8 cellular contexts compared by ENCODE assay signal in genomic region chr4:98260047-98260578, GRCh38. TPM values are rescaled to one million over a fixed set of nuclear protein-coding genes. Genes with fewer than 3 reads are reported as not detected.
DNase-seq lines count a peak whose midpoint lies in the region; ATAC-seq and TF ChIP-seq lines count a peak whose summit lies in the region.

No MANE protein-coding gene starts in this region.

- TF ChIP-seq POLR2A in IMR-90 (IDR thresholded peaks at IDR 0.05; ENCODE audit: low read depth, low read length): no peak

- intact Hi-C loops in IMR-90 (cut with micrococcal nuclease): loop anchor here (2.0 to 10.0 kb wide), 4 partner anchors 122 to 669 kb away; partner anchors contain the start of gene EIF4E

- peak overlapping the region; percentile 98 for H2AFZ ChIP-seq in IMR-90 (replicated peaks; ENCODE audit: low read length, poor library complexity)

- H4K91ac ChIP-seq in IMR-90 (ENCODE audit: insufficient read depth, low read depth, low read length): peak overlapping the region; percentile 95

- peak overlapping the region; percentile 81 for H3K4me2 ChIP-seq in IMR-90 (ENCODE audit: low read depth, low read length)

- peak overlapping the region; percentile 93 to 94 for H3K4me3 Mint-ChIP-seq in effector memory CD8-positive, alpha-beta T cell
- peak overlapping the region; percentile 93 for H3K4me3 Mint-ChIP-seq in stimulated activated naive CD8-positive, alpha-beta T cell treated with anti-CD3 and anti-CD28 coated beads, Interleukin-15, Interleukin-2, amounts not matched to agents 100 ng/mL and 50 ng/mL, for 24 hours

- H3K14ac ChIP-seq in IMR-90 (replicated peaks; ENCODE audit: low read depth, low read length): peak overlapping the region; percentile 99

- peak overlapping the region; percentile 86 for H2AK5ac ChIP-seq in IMR-90 (ENCODE audit: low read depth, low read length)

- DNase-seq in GM03348 (ENCODE audit: low spot score): peak; percentile 59
- DNase-seq in IMR-90: peak; percentile 10
- peak; percentile 78 for DNase-seq in UCSD-AML1 (lab: John Stamatoyannopoulos, UW; ENCODE audit: unreplicated experiment)
- DNase-seq in effector memory CD8-positive, alpha-beta T cell: peak in 2 of 3 experiments; percentile 1 to 12
- no peak for DNase-seq in NCI-H1436 (lab: John Stamatoyannopoulos, UW)

- H3K9me3 ChIP-seq in IMR-90 (ENCODE audit: control insufficient read depth, insufficient read depth, low read length) (no peaks in the 10 kb centered on the region), mesodermal cell (ENCODE audit: control insufficient read depth, low read length) (no peaks in the 10 kb centered on the region)

- peaks cover 0 to 4% of the 10 kb centered on the region in 2 donors for H3K27me3 Mint-ChIP-seq in effector memory CD8-positive, alpha-beta T cell
- H3K27me3 Mint-ChIP-seq in stimulated activated naive CD8-positive, alpha-beta T cell treated with anti-CD3 and anti-CD28 coated beads, Interleukin-15, Interleukin-2, amounts not matched to agents 100 ng/mL and 50 ng/mL, for 24 hours: no peaks in the 10 kb centered on the region

- dilution Hi-C loops in IMR-90 (cut with HindIII; ENCODE audit: low sequenced_read_pairs, unreplicated experiment): no loop called here

- peak overlapping the region; percentile 95 for H3K4ac ChIP-seq in IMR-90 (ENCODE audit: low read depth, low read length)

- peak overlapping the region; percentile 86 to 91 for H4K8ac ChIP-seq in IMR-90 (ENCODE audit: low read depth in 2 of 2, low read length in 2 of 2)

- H3K4me1 ChIP-seq in IMR-90 (ENCODE audit: control insufficient read depth, insufficient read depth, low read length): peaks cover 4% of the 10 kb centered on the region
- peaks cover 4% of the 10 kb centered on the region for H3K4me1 ChIP-seq in mesodermal cell (ENCODE audit: control insufficient read depth, insufficient read depth, low read length, poor library complexity, severe bottlenecking)

- peak overlapping the region; percentile 99 for H3K23ac ChIP-seq in IMR-90 (ENCODE audit: low read depth, low read length)

- in situ Hi-C loops in IMR-90 (cut with MboI; ENCODE audit: low sequenced_read_pairs): loop anchor here (25.0 kb wide), 1 partner anchor 402 kb away; the partner anchor contains the start of gene TSPAN5

- H3K9ac ChIP-seq in IMR-90 (ENCODE audit: low read depth, low read length): peak overlapping the region; percentile 75

- peak overlapping the region; percentile 55 for H2BK120ac ChIP-seq in IMR-90 (ENCODE audit: low read depth, low read length)

- H3K27ac ChIP-seq in IMR-90 (ENCODE audit: insufficient read depth, low read length): peak overlapping the region; percentile 82
- H3K27ac ChIP-seq in mesodermal cell (ENCODE audit: low read depth, low read length, severe bottlenecking): peak overlapping the region; percentile 96

- H3K27me3 ChIP-seq in IMR-90 (ENCODE audit: control insufficient read depth, insufficient read depth, low read length): no peaks in the 10 kb centered on the region

- no TSS peak for BruUV-seq in IMR-90 (replicated peaks; lab: Mats Ljungman, UMichigan)

- ATAC-seq in GM21723 (IDR thresholded peaks at IDR 0.05; ENCODE audit: unreplicated experiment) (peak; percentile 28), IMR-90 (ENCODE audit: low read depth) (peak; percentile 4)
- ATAC-seq in effector memory CD8-positive, alpha-beta T cell (replicated peaks): peak; percentile 0

- no peak overlapping the region for H2BK15ac ChIP-seq in IMR-90 (ENCODE audit: low read depth, low read length)

- H3K4me3 ChIP-seq in IMR-90 (ENCODE audit: insufficient read depth, low read depth, low read length) (peak overlapping the region; percentile 51), mesodermal cell (ENCODE audit: extremely low read depth, insufficient read depth, low read length, poor library complexity, severe bottlenecking) (peak overlapping the region; percentile 76)

- H3K36me3 ChIP-seq in IMR-90 (ENCODE audit: control insufficient read depth, insufficient read depth, low read length) (no peaks in the 10 kb centered on the region), mesodermal cell (ENCODE audit: control insufficient read depth, insufficient read depth, low read length) (no peaks in the 10 kb centered on the region)

- CTCF ChIA-PET in IMR-90 (lab: Yijun Ruan, JAX): no interaction called here

- H4K5ac ChIP-seq in IMR-90 (ENCODE audit: low read depth, low read length): peak overlapping the region; percentile 37

- POLR2A ChIA-PET in IMR-90 (lab: Charles Lee; ENCODE audit: unreplicated experiment): no interaction called here

- TF ChIP-seq RAD21 in IMR-90 (IDR thresholded peaks at IDR 0.05; ENCODE audit: low read length): no peak

- peaks cover 4% of the 10 kb centered on the region for H4K20me1 ChIP-seq in IMR-90 (ENCODE audit: insufficient read depth, low read length)

- H2BK20ac ChIP-seq in IMR-90 (ENCODE audit: low read depth, low read length): no peak overlapping the region

- peaks cover 31 to 40% of the 10 kb centered on the region in 2 donors for H3K4me1 Mint-ChIP-seq in effector memory CD8-positive, alpha-beta T cell (ENCODE audit: low read depth in 2 of 2)
- H3K4me1 Mint-ChIP-seq in stimulated activated naive CD8-positive, alpha-beta T cell treated with anti-CD3 and anti-CD28 coated beads, Interleukin-15, Interleukin-2, amounts not matched to agents 100 ng/mL and 50 ng/mL, for 24 hours (ENCODE audit: low read depth): peaks cover 48% of the 10 kb centered on the region

- H2AK9ac ChIP-seq in IMR-90 (replicated peaks; ENCODE audit: low read depth, low read length, poor library complexity): peak overlapping the region; percentile 94

- H3K79me1 ChIP-seq in IMR-90 (ENCODE audit: low read depth in 1 of 2, low read length in 2 of 2): peaks cover 5 to 36% of the 10 kb centered on the region in 2 experiments; a peak in 3 of 4 replicates

- H2BK5ac ChIP-seq in IMR-90 (ENCODE audit: low read depth, low read length, poor library complexity, severe bottlenecking): peak overlapping the region; percentile 78

- H3K27ac Mint-ChIP-seq in effector memory CD8-positive, alpha-beta T cell: peak overlapping the region; percentile 93 to 94
- H3K27ac Mint-ChIP-seq in stimulated activated naive CD8-positive, alpha-beta T cell treated with anti-CD3 and anti-CD28 coated beads, Interleukin-15, Interleukin-2, amounts not matched to agents 100 ng/mL and 50 ng/mL, for 24 hours: peak overlapping the region; percentile 97

- 0% methylated on average over 4 of the region's 24 CpGs; no CpG with 5 or more reads in 1 of the 2 experiments for WGBS in IMR-90 (ENCODE audit: extremely low coverage in 2 of 2, insufficient read length in 1 of 2), 2 experiments
- WGBS in mesodermal cell (ENCODE audit: insufficient coverage in 2 of 2), 2 experiments: 2 to 8% methylated on average over 15 to 21 of the region's 24 CpGs

- no peaks in the 10 kb centered on the region for H3K9me1 ChIP-seq in IMR-90 (ENCODE audit: insufficient read depth, low read length)

- peaks cover 18% of the 10 kb centered on the region for H3K36me3 Mint-ChIP-seq in effector memory CD8-positive, alpha-beta T cell (ENCODE audit: insufficient read depth)
- H3K36me3 Mint-ChIP-seq in stimulated activated naive CD8-positive, alpha-beta T cell treated with anti-CD3 and anti-CD28 coated beads, Interleukin-15, Interleukin-2, amounts not matched to agents 100 ng/mL and 50 ng/mL, for 24 hours (ENCODE audit: low read depth): peaks cover 12% of the 10 kb centered on the region

- TF ChIP-seq CTCF in IMR-90 (conservative IDR thresholded peaks at IDR 0.05; ENCODE audit: low read depth, low read length): no peak

- H3K18ac ChIP-seq in IMR-90 (ENCODE audit: low read depth, low read length): peak overlapping the region; percentile 15

- no peaks in the 10 kb centered on the region for H3K9me3 Mint-ChIP-seq in effector memory CD8-positive, alpha-beta T cell
- no peaks in the 10 kb centered on the region for H3K9me3 Mint-ChIP-seq in stimulated activated naive CD8-positive, alpha-beta T cell treated with anti-CD3 and anti-CD28 coated beads, Interleukin-15, Interleukin-2, amounts not matched to agents 100 ng/mL and 50 ng/mL, for 24 hours

- H3K56ac ChIP-seq in IMR-90 (ENCODE audit: extremely low read depth, insufficient read depth, low read length): peak overlapping the region; percentile 91

TF ChIP-seq in IMR-90, 13 proteins besides CTCF, POLR2A, EP300 and RAD21:
- no peak for TF ChIP-seq USF2 (IDR thresholded peaks at IDR 0.05; ENCODE audit: low read depth, low read length)
- TF ChIP-seq BHLHE40 (IDR thresholded peaks at IDR 0.05; ENCODE audit: low read depth, low read length): peak; percentile 64; the same call in 1 of the 2 replicates

RNA-seq across cellular contexts. Expression of gene RAP1GDS1, which starts 1.1 kb away (rescaled TPM):
- 84.7 and 85.1 TPM in 2 replicates for total RNA-seq in IMR-90 (2012; rRNA removed)
- 23.0 and 29.0 TPM in 2 replicates for polyA plus RNA-seq in IMR-90 (2012; rRNA removed)
- 9.0 and 10.1 TPM in 2 replicates for polyA plus RNA-seq in IMR-90 (2012; cell fraction: cytosol; rRNA removed)
- polyA plus RNA-seq in IMR-90 (2012; cell fraction: nucleus; rRNA removed; ENCODE audit: low replicate concordance): 6.3 and 33.3 TPM in 2 replicates
- 45.6 TPM for polyA plus RNA-seq in mesodermal cell (2013, experiment 1 of 2)
- 50.0 TPM for polyA plus RNA-seq in mesodermal cell (2013, experiment 2 of 2)
